9 cellular contexts compared by ENCODE assay signal in genomic region chr14:20828024-20828694, GRCh38. TPM values are rescaled to one million over a fixed set of nuclear protein-coding genes. Genes with fewer than 3 reads are reported as not detected.
DNase-seq lines count a peak whose midpoint lies in the region; TF ChIP-seq lines count a peak whose summit lies in the region.
"Not testable (repeated sequence)": the region's sequence is repeated elsewhere in the genome, so short reads cannot be mapped to it uniquely, and the experiment has no call there.
"Had no signal": no experiment of that assay in that cellular context is flagged by ENCODE, and none has a peak within 500 bp of the region (broad histone marks: within the 10 kb centered on the region; RNA-seq: fewer than 3 reads in every experiment).

No MANE protein-coding gene starts in this region.

- not testable (repeated sequence) for H4K20me1 ChIP-seq in neural progenitor cell (ENCODE audit: low read depth)

- peak; percentile 6 for DNase-seq in GM12865 (ENCODE audit: low read depth)
- DNase-seq in NCI-H82 (lab: John Stamatoyannopoulos, UW) = peak; percentile 23
- peak; percentile 29 for DNase-seq in WERI-Rb-1
- peak; percentile 92 for DNase-seq in neural progenitor cell (ENCODE audit: low spot score)

- not testable (repeated sequence) for H3F3A ChIP-seq in neural progenitor cell (ENCODE audit: low read depth)

- H3K4me1 Mint-ChIP-seq in dendritic cell treated with granulocyte-macrophage colony-stimulating factor and Interleukin-4, amounts not matched to agents 40 ng/mL and 50 ng/mL, for 4 days (ENCODE audit: low read depth) = peaks cover 40% of the 10 kb centered on the region
- H3K4me1 Mint-ChIP-seq in neural progenitor cell = not testable (repeated sequence)

- peak overlapping the region; percentile 49 for H2AFZ ChIP-seq in neural progenitor cell (replicated peaks)

- H3K9me3 ChIP-seq in HUES6 (ENCODE audit: control insufficient read depth, insufficient read depth, low read depth, low read length); WERI-Rb-1 (ENCODE audit: severe bottlenecking); iPS-20b (ENCODE audit: insufficient read depth, low read depth, low read length); neural progenitor cell (ENCODE audit: low read depth): not testable (repeated sequence)

- not testable (repeated sequence) for H3K27me3 ChIP-seq in HUES6 (ENCODE audit: control insufficient read depth, insufficient read depth, low read length); iPS-20b (ENCODE audit: insufficient read depth, low read length); neural progenitor cell
- H3K27me3 ChIP-seq in WERI-Rb-1 (ENCODE audit: insufficient read depth, low read depth, severe bottlenecking) = peaks cover 72% of the 10 kb centered on the region

- H3K4me1 ChIP-seq in HUES6 (ENCODE audit: control insufficient read depth, insufficient read depth, low read length); iPS-20b (ENCODE audit: insufficient read depth, low read length): not testable (repeated sequence)
- peaks cover 15% of the 10 kb centered on the region for H3K4me1 ChIP-seq in neural progenitor cell

- H3K27ac ChIP-seq in 22Rv1; HUES6 (ENCODE audit: low read depth, low read length); WERI-Rb-1; iPS-20b (ENCODE audit: low read length); neural progenitor cell: not testable (repeated sequence)

- H3K4me2 ChIP-seq in neural progenitor cell = peak overlapping the region; percentile 72

- not testable (repeated sequence) for H3K4me3 Mint-ChIP-seq in dendritic cell treated with granulocyte-macrophage colony-stimulating factor and Interleukin-4, amounts not matched to agents 40 ng/mL and 50 ng/mL, for 4 days; neural progenitor cell

- peaks cover 16% of the 10 kb centered on the region for H3K36me3 Mint-ChIP-seq in dendritic cell treated with granulocyte-macrophage colony-stimulating factor and Interleukin-4, amounts not matched to agents 40 ng/mL and 50 ng/mL, for 4 days (ENCODE audit: low read depth)
- not testable (repeated sequence) for H3K36me3 Mint-ChIP-seq in neural progenitor cell

- H3K4me3 ChIP-seq in GM12865 (ENCODE audit: low read depth, low read length); WERI-Rb-1 (ENCODE audit: low read depth, low read length): not testable (repeated sequence)
- peak overlapping the region; percentile 68 for H3K4me3 ChIP-seq in HUES6 (ENCODE audit: low read depth, low read length)
- H3K4me3 ChIP-seq in iPS-20b (ENCODE audit: low read length) = peak overlapping the region; percentile 38; the same call in 1 of the 2 replicates
- peak overlapping the region; percentile 59 for H3K4me3 ChIP-seq in neural progenitor cell

- peaks cover 29% of the 10 kb centered on the region for H3K9me3 Mint-ChIP-seq in dendritic cell treated with granulocyte-macrophage colony-stimulating factor and Interleukin-4, amounts not matched to agents 40 ng/mL and 50 ng/mL, for 4 days
- H3K9me3 Mint-ChIP-seq in neural progenitor cell = not testable (repeated sequence)

- intact Hi-C loops in dendritic cell treated with granulocyte-macrophage colony-stimulating factor and Interleukin-4, amounts not matched to agents 40 ng/mL and 50 ng/mL, for 4 days (cut with micrococcal nuclease) = not testable (repeated sequence)

- H3K9ac ChIP-seq in HUES6 (ENCODE audit: low read length) = peak overlapping the region; percentile 88
- H3K9ac ChIP-seq in iPS-20b (ENCODE audit: low read depth, low read length) = not testable (repeated sequence)
- peak overlapping the region; percentile 42 for H3K9ac ChIP-seq in neural progenitor cell

- not testable (repeated sequence) for H3K36me3 ChIP-seq in HUES6 (ENCODE audit: control insufficient read depth, insufficient read depth, low read length); WERI-Rb-1; iPS-20b (ENCODE audit: insufficient read depth, low read depth, low read length); neural progenitor cell

- TF ChIP-seq CTCF in 22Rv1 (IDR thresholded peaks at IDR 0.05) = peak; percentile 23; the same call in 1 of the 2 replicates
- TF ChIP-seq CTCF in GM12865 (IDR thresholded peaks at IDR 0.05; ENCODE audit: insufficient read depth, low read depth, low read length, missing control alignments); WERI-Rb-1 (IDR thresholded peaks at IDR 0.05; ENCODE audit: low read depth, low read length): not testable (repeated sequence)
- TF ChIP-seq CTCF in neural progenitor cell (IDR thresholded peaks at IDR 0.05) = peak; percentile 68

- not testable (repeated sequence) for H3K27me3 Mint-ChIP-seq in dendritic cell treated with granulocyte-macrophage colony-stimulating factor and Interleukin-4, amounts not matched to agents 40 ng/mL and 50 ng/mL, for 4 days; neural progenitor cell (ENCODE audit: insufficient read depth, low read depth)

- peaks cover 12% of the 10 kb centered on the region for H3K79me2 ChIP-seq in neural progenitor cell (ENCODE audit: low read depth)

- H3K27ac Mint-ChIP-seq in dendritic cell treated with granulocyte-macrophage colony-stimulating factor and Interleukin-4, amounts not matched to agents 40 ng/mL and 50 ng/mL, for 4 days = peak overlapping the region; percentile 91
- not testable (repeated sequence) for H3K27ac Mint-ChIP-seq in neural progenitor cell

RNA-seq across cellular contexts. Expression of gene RNASE1, which starts 25.5 kb away (rescaled TPM):
- 5.7 TPM in 1 of 2 replicates, not detected in the other for total RNA-seq in neural progenitor cell (ENCODE audit: low replicate concordance)

RNA-seq across cellular contexts. Expression of gene RNASE6, which starts 47.1 kb away (rescaled TPM):
- total RNA-seq in neural progenitor cell (ENCODE audit: low replicate concordance) = not detected in 2 replicates
- total RNA-seq: SK-MEL-5 had no signal

RNA-seq across cellular contexts. Expression of gene EDDM3B, which starts 60.0 kb away (rescaled TPM):
- total RNA-seq in neural progenitor cell (ENCODE audit: low replicate concordance) = not detected in 2 replicates
- total RNA-seq: SK-MEL-5 had no signal

Comparison
In these comparisons a context has a peak if more than half of its experiments do, and no peak if none do; other contexts are left out.
1. DNase-seq: peak in every context shown above with its lines; median percentile 92 in neural progenitor cell; 29 in WERI-Rb-1; 23 in NCI-H82; 6 in GM12865.